ENCODE assay signal across 11 cellular contexts in the genomic region with DNA sequence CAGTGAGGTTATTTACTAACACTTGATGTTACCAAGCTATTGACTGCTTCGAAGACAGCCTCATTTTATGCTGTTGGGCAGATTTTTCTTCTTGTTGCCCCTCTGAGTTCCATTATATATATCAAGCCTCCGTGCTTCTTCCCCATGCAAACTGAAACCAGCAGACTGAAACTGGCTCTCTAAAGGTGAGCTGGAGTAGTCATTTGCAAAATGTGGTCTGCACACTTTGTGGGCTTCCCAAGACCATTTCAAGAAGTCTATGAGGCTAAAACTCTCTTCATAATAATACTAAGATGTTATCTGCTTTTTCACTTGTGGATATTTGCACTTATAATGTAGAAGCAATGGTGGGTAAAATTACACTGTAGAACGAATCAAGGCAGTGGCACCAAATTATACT. TPM values are rescaled to one million over a fixed set of nuclear protein-coding genes. Genes with fewer than 3 reads are reported as not detected.
A peak's percentile ranks its signal among the peaks of the same experiment; 100 is the strongest.
DNase-seq lines count a peak whose midpoint lies in the region; ATAC-seq lines count a peak whose summit lies in the region.
"Had no signal": no experiment of that assay in that cellular context is flagged by ENCODE, and none has a peak within 500 bp of the region (broad histone marks: within the 10 kb centered on the region; RNA-seq: fewer than 3 reads in every experiment).

No MANE protein-coding gene starts in this region.

- no peaks in the 10 kb centered on the region for H3K4me1 Mint-ChIP-seq in activated T-helper 2 cell treated with anti-CD3 and anti-CD28 coated beads, Interferon-gamma antibody, Interleukin-2, Interleukin-4, amounts not matched to agents 10 μg/mL and 5 μg/mL and 100 μg/mL, durations not matched to agents 14 hours and 24 hours and 36 hours (ENCODE audit: low read depth)

- no peaks in the 10 kb centered on the region for H3K9me3 Mint-ChIP-seq in activated T-helper 2 cell treated with anti-CD3 and anti-CD28 coated beads, Interferon-gamma antibody, Interleukin-2, Interleukin-4, amounts not matched to agents 10 μg/mL and 5 μg/mL and 100 μg/mL, durations not matched to agents 14 hours and 24 hours and 36 hours

- H3K27ac ChIP-seq in mesenchymal stem cell (ENCODE audit: low read length, poor library complexity, severe bottlenecking), result no peak overlapping the region

- ATAC-seq in GM19025 (IDR thresholded peaks at IDR 0.05; ENCODE audit: low read depth, unreplicated experiment), result peak; percentile 95
- peak; percentile 94 for ATAC-seq in GM21723 (IDR thresholded peaks at IDR 0.05; ENCODE audit: unreplicated experiment)
- peak; percentile 92 for ATAC-seq in HG03139 (IDR thresholded peaks at IDR 0.05; ENCODE audit: unreplicated experiment)
- ATAC-seq: sciatic nerve had no signal

- H3K27me3 ChIP-seq in mesenchymal stem cell (ENCODE audit: control insufficient read depth in 1 of 2, insufficient read depth in 1 of 2, low read length in 2 of 2), result no peaks in the 10 kb centered on the region

- H2AFZ ChIP-seq in mesenchymal stem cell (ENCODE audit: low read depth, low read length), result no peak overlapping the region

- H3K9ac ChIP-seq in mesenchymal stem cell (ENCODE audit: low read length), result no peak overlapping the region

- H3K4me3 ChIP-seq in mesenchymal stem cell (ENCODE audit: insufficient read depth in 1 of 2, low read depth in 1 of 2, low read length in 2 of 2), result no peak overlapping the region

- DNase-seq in DMS79 (lab: John Stamatoyannopoulos, UW), result peak; percentile 10
- DNase-seq in NCI-H2029 (lab: John Stamatoyannopoulos, UW), result no peak
- DNase-seq in mesenchymal stem cell, result no peak
- DNase-seq in activated CD4-positive, alpha-beta T cell treated with anti-CD3 and anti-CD28 coated beads for 48 hours, result no peak
- no peak for DNase-seq in activated T-helper 2 cell treated with anti-CD3 and anti-CD28 coated beads, Interferon-gamma antibody, Interleukin-2, Interleukin-4, amounts not matched to agents 10 μg/mL and 5 μg/mL and 100 μg/mL, durations not matched to agents 14 hours and 24 hours and 36 hours (ENCODE audit: low spot score)
- DNase-seq: DMS53, NCI-H2171 had no signal

- H2BK5ac ChIP-seq in mesenchymal stem cell (ENCODE audit: low read depth, low read length, poor library complexity, severe bottlenecking), result no peak overlapping the region

- intact Hi-C loops in activated T-helper 2 cell treated with anti-CD3 and anti-CD28 coated beads, Interferon-gamma antibody, Interleukin-2, Interleukin-4, amounts not matched to agents 10 μg/mL and 5 μg/mL and 100 μg/mL, durations not matched to agents 14 hours and 24 hours and 36 hours (cut with micrococcal nuclease), result no loop called here

- peaks cover 4% of the 10 kb centered on the region for H3K4me1 ChIP-seq in mesenchymal stem cell (ENCODE audit: control insufficient read depth, insufficient read depth, low read depth, low read length)

- H3K4ac ChIP-seq in mesenchymal stem cell (ENCODE audit: low read depth in 1 of 2, low read length in 2 of 2), result no peak overlapping the region

- peaks cover 10% of the 10 kb centered on the region for H3K79me1 ChIP-seq in mesenchymal stem cell (replicated peaks; ENCODE audit: low read length, poor library complexity, severe bottlenecking)

- H4K8ac ChIP-seq in mesenchymal stem cell (ENCODE audit: low read length), result no peak overlapping the region

- no peak overlapping the region for H3K18ac ChIP-seq in mesenchymal stem cell (ENCODE audit: low read depth in 1 of 2, low read length in 2 of 2)

- 100% methylated on average over 3 of the region's 3 CpGs for WGBS in mesenchymal stem cell

- no peak overlapping the region for H2BK120ac ChIP-seq in mesenchymal stem cell (ENCODE audit: low read depth, low read length)

- H2BK12ac ChIP-seq in mesenchymal stem cell (ENCODE audit: low read length in 2 of 2), result no peak overlapping the region

- H3K23ac ChIP-seq in mesenchymal stem cell (ENCODE audit: low read length in 2 of 2), result no peak overlapping the region

- no peak overlapping the region for H3K4me3 Mint-ChIP-seq in activated T-helper 2 cell treated with anti-CD3 and anti-CD28 coated beads, Interferon-gamma antibody, Interleukin-2, Interleukin-4, amounts not matched to agents 10 μg/mL and 5 μg/mL and 100 μg/mL, durations not matched to agents 14 hours and 24 hours and 36 hours (ENCODE audit: low read depth)

- H3K27me3 Mint-ChIP-seq in activated T-helper 2 cell treated with anti-CD3 and anti-CD28 coated beads, Interferon-gamma antibody, Interleukin-2, Interleukin-4, amounts not matched to agents 10 μg/mL and 5 μg/mL and 100 μg/mL, durations not matched to agents 14 hours and 24 hours and 36 hours (ENCODE audit: low read depth), result no peaks in the 10 kb centered on the region

- peaks cover 7 to 63% of the 10 kb centered on the region in 2 experiments for H3K36me3 ChIP-seq in mesenchymal stem cell (ENCODE audit: control insufficient read depth in 1 of 2, insufficient read depth in 2 of 2, low read depth in 1 of 2, low read length in 2 of 2)

- H2BK15ac ChIP-seq in mesenchymal stem cell (ENCODE audit: low read depth, poor library complexity, severe bottlenecking), result no peak overlapping the region

- no peaks in the 10 kb centered on the region for H3K9me3 ChIP-seq in mesenchymal stem cell (ENCODE audit: control insufficient read depth, low read length)

- no peak overlapping the region for H3K14ac ChIP-seq in mesenchymal stem cell (ENCODE audit: low read length in 2 of 2)

- H3K27ac Mint-ChIP-seq in activated T-helper 2 cell treated with anti-CD3 and anti-CD28 coated beads, Interferon-gamma antibody, Interleukin-2, Interleukin-4, amounts not matched to agents 10 μg/mL and 5 μg/mL and 100 μg/mL, durations not matched to agents 14 hours and 24 hours and 36 hours, result no peak overlapping the region

- no peak overlapping the region for H4K91ac ChIP-seq in mesenchymal stem cell (ENCODE audit: low read length)

- H3K4me2 ChIP-seq in mesenchymal stem cell (ENCODE audit: low read length, poor library complexity, severe bottlenecking), result no peak overlapping the region

- H3K36me3 Mint-ChIP-seq in activated T-helper 2 cell treated with anti-CD3 and anti-CD28 coated beads, Interferon-gamma antibody, Interleukin-2, Interleukin-4, amounts not matched to agents 10 μg/mL and 5 μg/mL and 100 μg/mL, durations not matched to agents 14 hours and 24 hours and 36 hours (ENCODE audit: low read depth), result no peaks in the 10 kb centered on the region

- H2AK5ac ChIP-seq in mesenchymal stem cell (ENCODE audit: low read length, severe bottlenecking), result no peak overlapping the region

RNA-seq across cellular contexts. Expression of a gene that starts 13.9 kb away (rescaled TPM):
- polyA plus RNA-seq in mesenchymal stem cell (2013, experiment 1 of 2), result 14.9 TPM
- polyA plus RNA-seq in mesenchymal stem cell (2013, experiment 2 of 2), result 13.9 TPM
- total RNA-seq in activated T-helper 2 cell treated with anti-CD3 and anti-CD28 coated beads, Interferon-gamma antibody, Interleukin-2, Interleukin-4, amounts not matched to agents 10 μg/mL and 5 μg/mL and 100 μg/mL, durations not matched to agents 14 hours and 24 hours and 36 hours, result 6.0 and 6.2 TPM in 2 replicates
